ENCODE assay signal across 12 cellular contexts in the genomic region with DNA sequence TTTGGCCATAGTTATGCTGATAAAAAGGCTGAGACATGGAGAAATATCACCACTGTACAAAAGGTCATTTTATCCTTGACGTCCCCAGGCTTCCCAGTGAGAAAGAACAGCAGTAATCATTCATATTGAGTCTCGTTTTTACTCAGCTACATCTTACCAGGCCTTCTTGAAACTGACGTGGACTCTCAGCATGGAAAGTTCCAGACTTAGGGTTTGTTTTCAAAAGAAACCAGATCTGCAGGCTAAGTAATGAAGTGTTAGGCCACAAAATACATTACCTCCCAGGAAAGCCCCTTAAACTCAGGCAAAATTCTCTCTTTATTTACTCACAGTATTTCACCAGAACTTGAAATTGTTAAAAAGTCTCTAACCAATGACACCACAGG.
A peak's percentile ranks its signal among the peaks of the same experiment; 100 is the strongest.
DNase-seq lines count a peak whose midpoint lies in the region; ATAC-seq and TF ChIP-seq lines count a peak whose summit lies in the region.
"Had no signal": no experiment of that assay in that cellular context is flagged by ENCODE, and none has a peak within 500 bp of the region (broad histone marks: within the 10 kb centered on the region; RNA-seq: fewer than 3 reads in every experiment).

No MANE protein-coding gene starts in this region.

- H3K4me3 ChIP-seq in astrocyte of the spinal cord (ENCODE audit: low read depth, low read length): no peak overlapping the region

- POLR2A ChIA-PET in RWPE1 (lab: Yijun Ruan, JAX; ENCODE audit: low non-redundant PET): no interaction called here

- no peak for TF ChIP-seq CTCF in astrocyte of the spinal cord (IDR thresholded peaks at IDR 0.05; ENCODE audit: low read depth, low read length)
- no peak for TF ChIP-seq CTCF in RWPE1 (conservative IDR thresholded peaks at IDR 0.05; ENCODE audit: low read depth)

- in situ Hi-C loops in astrocyte of the spinal cord (cut with HindIII; ENCODE audit: low sequenced_read_pairs) (no loop called here), G401 (cut with HindIII; ENCODE audit: low sequenced_read_pairs) (no loop called here)

- DNase-seq in astrocyte of the spinal cord (ENCODE audit: low read depth, low spot score): peak; percentile 77
- DNase-seq in G401 (ENCODE audit: low spot score): no peak
- no peak for DNase-seq in SHP77 treated with DMSO at 0.1 percent for 48 hours (lab: John Stamatoyannopoulos, UW)
- no peak for DNase-seq in RWPE1 (ENCODE audit: low spot score)
- no peak for DNase-seq in DMS 273 treated with DMSO at 0.1 percent for 48 hours (lab: John Stamatoyannopoulos, UW)
- DNase-seq: NCI-H1417 treated with DMSO at 0.1 percent for 48 hours, occipital lobe, Right ventricle myocardium superior had no signal

- no peak overlapping the region for H3K27ac ChIP-seq in RWPE1
- H3K27ac ChIP-seq: HL-60 had no signal

- ATAC-seq in GM18517 (IDR thresholded peaks at IDR 0.05; ENCODE audit: unreplicated experiment) (peak; percentile 65), GM19463 (IDR thresholded peaks at IDR 0.05; ENCODE audit: unreplicated experiment) (peak; percentile 68), HG03095 (IDR thresholded peaks at IDR 0.05; ENCODE audit: unreplicated experiment) (peak; percentile 54)

- CTCF ChIA-PET in RWPE1 (lab: Yijun Ruan, JAX): no interaction called here
